In genomic region chr10:29435809-29436501, GRCh38 we compare ENCODE assay signal across 22 cellular contexts.
DNase-seq lines count a peak whose midpoint lies in the region; ATAC-seq, FAIRE-seq and TF ChIP-seq lines count a peak whose summit lies in the region.
"Had no signal": no experiment of that assay in that cellular context is flagged by ENCODE, and none has a peak within 500 bp of the region (broad histone marks: within the 10 kb centered on the region; RNA-seq: fewer than 3 reads in every experiment).

No MANE protein-coding gene starts in this region.

- TF ChIP-seq POLR2A in A549 (IDR thresholded peaks at IDR 0.05; ENCODE audit: low read length) = no peak
- TF ChIP-seq POLR2A in H54 (IDR thresholded peaks at IDR 0.05; ENCODE audit: low read depth, low read length) = no peak

- H3K4me2 ChIP-seq in A549 = no peak overlapping the region

- peak; percentile 46 for FAIRE-seq in A549 (lab: Jason Lieb, UNC)
- peak; percentile 92 for FAIRE-seq in H54 (lab: Jason Lieb, UNC)

- CTCF ChIA-PET in A549 (lab: Yijun Ruan, JAX) = interaction anchor here (0.7 to 1.1 kb wide), 5 partner anchors 10 to 772 kb away, joined by 3 to 5 read pairs (median 3); no protein-coding TSS in a partner anchor

- DNase-seq in A549 (ENCODE audit: low read depth in 1 of 2, low spot score in 1 of 2) = no peak
- DNase-seq in H54 (ENCODE audit: insufficient read length, low spot score) = no peak
- peak; percentile 19 for DNase-seq in amniotic epithelial cell (ENCODE audit: low read depth)
- DNase-seq in foreskin melanocyte = peak; percentile 73
- no peak for DNase-seq in effector memory CD4-positive, alpha-beta T cell
- no peak for DNase-seq in HT-29 (ENCODE audit: low spot score)
- DNase-seq in DMS53 treated with DMSO at 0.1 percent for 48 hours (lab: John Stamatoyannopoulos, UW; ENCODE audit: unreplicated experiment) = no peak
- DNase-seq in pons (ENCODE audit: low spot score) = no peak
- DNase-seq: 8988T; activated naive CD8-positive, alpha-beta T cell treated with anti-CD3 and anti-CD28 coated beads, Interleukin-2, amount 10 ng/mL, durations not matched to agents 7 days and 5 days; CD4-positive, alpha-beta T cell; DMS53; effector CD4-positive, alpha-beta T cell; kidney glomerular epithelial cell; NCI-H1417; NCI-H2171 treated with DMSO at 0.1 percent for 48 hours; NCI-H748 treated with DMSO at 0.1 percent for 48 hours; right cardiac atrium; T-helper 2 cell; trophoblast cell had no signal

- H3K9me3 ChIP-seq in A549 = no peaks in the 10 kb centered on the region
- H3K9me3 ChIP-seq in effector memory CD4-positive, alpha-beta T cell (ENCODE audit: control insufficient read depth, low read length) = no peaks in the 10 kb centered on the region

- peaks cover 3% of the 10 kb centered on the region for H3K36me3 ChIP-seq in effector memory CD4-positive, alpha-beta T cell (ENCODE audit: control insufficient read depth, insufficient read depth, low read length)
- H3K36me3 ChIP-seq: cardiac muscle cell had no signal

- no peak for ATAC-seq in A549
- ATAC-seq: activated CD4-positive, CD25-positive, alpha-beta regulatory T cell treated with anti-CD3 and anti-CD28 coated beads, Interleukin-2, amount 50 U/mL, for 24 hours; right cardiac atrium had no signal

- TF ChIP-seq CTCF in A549 (IDR thresholded peaks at IDR 0.05) = no peak

- H3K4me1 ChIP-seq in A549 = peaks cover 13% of the 10 kb centered on the region; the same call in 1 of the 3 replicates
- no peaks in the 10 kb centered on the region for H3K4me1 ChIP-seq in effector memory CD4-positive, alpha-beta T cell (ENCODE audit: control insufficient read depth, insufficient read depth, low read length, poor library complexity, severe bottlenecking)

- no peaks in the 10 kb centered on the region for H3K27me3 ChIP-seq in effector memory CD4-positive, alpha-beta T cell (replicated peaks; ENCODE audit: control insufficient read depth, insufficient read depth, low read length, poor library complexity, severe bottlenecking)
- H3K27me3 ChIP-seq: cardiac muscle cell had no signal

- H3K4me3 ChIP-seq in A549 = no peak overlapping the region
- H3K4me3 ChIP-seq in effector memory CD4-positive, alpha-beta T cell (ENCODE audit: insufficient read depth, low read depth, low read length, poor library complexity, severe bottlenecking) = no peak overlapping the region
- H3K4me3 ChIP-seq: cardiac muscle cell had no signal

- POLR2A ChIA-PET in A549 (lab: Yijun Ruan, JAX) = no interaction called here

- 75% methylated on average over 6 of the region's 6 CpGs for WGBS in A549 (ENCODE audit: missing lambda C conversion rate)

- TF ChIP-seq EP300 in A549 (IDR thresholded peaks at IDR 0.05) = no peak

- TF ChIP-seq RAD21 in A549 (conservative IDR thresholded peaks at IDR 0.05 in 1 of 2, IDR thresholded peaks at IDR 0.05 in 1 of 2) = no peak

- H3K27ac ChIP-seq in A549 = no peak overlapping the region
- H3K27ac ChIP-seq in effector memory CD4-positive, alpha-beta T cell (ENCODE audit: insufficient read depth, low read length, poor library complexity, severe bottlenecking) = no peak overlapping the region
- H3K27ac ChIP-seq: cardiac muscle cell had no signal

TF ChIP-seq in A549, 52 proteins besides CTCF, POLR2A, EP300 and RAD21:
- TF ChIP-seq SMC3 (IDR thresholded peaks at IDR 0.05) (no peak), NFE2L2 (conservative IDR thresholded peaks at IDR 0.05; ENCODE audit: low read length) (no peak), EHF (CRISPR knock-in tag; IDR thresholded peaks at IDR 0.05) (no peak), RARB (CRISPR knock-in tag; IDR thresholded peaks at IDR 0.05) (no peak), EHMT2 (IDR thresholded peaks at IDR 0.05; ENCODE audit: low read depth) (no peak), RFX5 (IDR thresholded peaks at IDR 0.05) (no peak)

Comparison
In these comparisons a context has a peak if more than half of its experiments do, and no peak if none do; other contexts are left out.
1. DNase-seq: peak in amniotic epithelial cell (single experiment) and foreskin melanocyte (single experiment); none in A549 (0 of 2), H54 (single experiment), effector memory CD4-positive, alpha-beta T cell (0 of 3), HT-29 (single experiment), DMS53 treated with DMSO at 0.1 percent for 48 hours (single experiment) and pons (single experiment).